14 cellular contexts compared by ENCODE assay signal in genomic region chr2:195322324-195322723, GRCh38.
A peak's percentile ranks its signal among the peaks of the same experiment; 100 is the strongest.
DNase-seq lines count a peak whose midpoint lies in the region; ATAC-seq and TF ChIP-seq lines count a peak whose summit lies in the region.
"Had no signal": no experiment of that assay in that cellular context is flagged by ENCODE, and none has a peak within 500 bp of the region (broad histone marks: within the 10 kb centered on the region; RNA-seq: fewer than 3 reads in every experiment).

No MANE protein-coding gene starts in this region.

- H3K4me1 ChIP-seq in Loucy (ENCODE audit: insufficient read depth, low read length, poor library complexity, severe bottlenecking) = peaks cover 61% of the 10 kb centered on the region
- H3K4me1 ChIP-seq: esophagus squamous epithelium had no signal

- no peak overlapping the region for H3K4me3 Mint-ChIP-seq in activated T-cell treated with anti-CD3 and anti-CD28 coated beads, Interleukin-2, amount 50 U/mL, for 24 hours
- H3K4me3 Mint-ChIP-seq: activated B cell treated with CpG ODN at 0.5 μM for 24 hours had no signal

- H3K36me3 ChIP-seq in Loucy (ENCODE audit: insufficient read depth, low read length) = 0 out of 2 replicates have a peak, but pooled peaks cover 4% of the 10 kb centered on the region
- H3K36me3 ChIP-seq: BLaER1 treated with 17β-estradiol and CSF1 and Interleukin-3, amounts not matched to agents 10 nM and 100 nM; esophagus squamous epithelium had no signal

- H3K27me3 ChIP-seq in Loucy (ENCODE audit: insufficient read depth, low read length, poor library complexity, severe bottlenecking) = no peaks in the 10 kb centered on the region
- H3K27me3 ChIP-seq: BLaER1 treated with 17β-estradiol and CSF1 and Interleukin-3, amounts not matched to agents 10 nM and 100 nM; esophagus squamous epithelium had no signal

- H3K79me2 ChIP-seq in Loucy (ENCODE audit: insufficient read depth, low read length) = no peaks in the 10 kb centered on the region

- H4K20me1 ChIP-seq in Loucy (ENCODE audit: insufficient read depth, low read length, poor library complexity, severe bottlenecking) = no peaks in the 10 kb centered on the region
- H4K20me1 ChIP-seq: BLaER1 treated with 17β-estradiol and CSF1 and Interleukin-3, amounts not matched to agents 10 nM and 100 nM had no signal

- H3K9me3 ChIP-seq in Loucy (ENCODE audit: insufficient read depth, low read depth, low read length) = peaks cover 36% of the 10 kb centered on the region
- H3K9me3 ChIP-seq: esophagus squamous epithelium had no signal

- no peaks in the 10 kb centered on the region for H3K36me3 Mint-ChIP-seq in activated T-cell treated with anti-CD3 and anti-CD28 coated beads, Interleukin-2, amount 50 U/mL, for 24 hours (ENCODE audit: low read depth)

- DNase-seq in COR-L47 (lab: John Stamatoyannopoulos, UW) = peak; percentile 11
- DNase-seq in SW480 (ENCODE audit: low spot score) = peak; percentile 38
- peak; percentile 8 for DNase-seq in kidney glomerular epithelial cell (lab: John Stamatoyannopoulos, UW)
- no peak for DNase-seq in activated T-cell treated with anti-CD3 and anti-CD28 coated beads, Interleukin-2, amount 50 U/mL, for 24 hours
- no peak for DNase-seq in NCI-H187 treated with DMSO at 0.1 percent for 48 hours (lab: John Stamatoyannopoulos, UW)
- no peak for DNase-seq in NOMO-1 (lab: John Stamatoyannopoulos, UW; ENCODE audit: unreplicated experiment in 2 of 2)
- DNase-seq: activated B cell treated with CpG ODN at 0.5 μM for 24 hours; esophagus squamous epithelium; Karpas-422; NCI-H526; stimulated activated CD4-positive, alpha-beta T cell treated with anti-CD3 and anti-CD28 coated beads, Interleukin-2, amount 100 ng/mL, for 24 hours had no signal

- H2AFZ ChIP-seq in Loucy (ENCODE audit: low read length) = peak overlapping the region; percentile 5; the same call in 1 of the 2 replicates

- H3K4me1 Mint-ChIP-seq in activated T-cell treated with anti-CD3 and anti-CD28 coated beads, Interleukin-2, amount 50 U/mL, for 24 hours (ENCODE audit: low read depth) = peaks cover 7% of the 10 kb centered on the region
- H3K4me1 Mint-ChIP-seq: activated B cell treated with CpG ODN at 0.5 μM for 24 hours had no signal

- H3K4me3 ChIP-seq in Loucy (ENCODE audit: low read length, poor library complexity, severe bottlenecking) = no peak overlapping the region
- H3K4me3 ChIP-seq: BLaER1 treated with 17β-estradiol and CSF1 and Interleukin-3, amounts not matched to agents 10 nM and 100 nM; esophagus squamous epithelium had no signal

- no peaks in the 10 kb centered on the region for H3F3A ChIP-seq in Loucy (ENCODE audit: low read depth)

- no peaks in the 10 kb centered on the region for H3K27me3 Mint-ChIP-seq in activated T-cell treated with anti-CD3 and anti-CD28 coated beads, Interleukin-2, amount 50 U/mL, for 24 hours
- H3K27me3 Mint-ChIP-seq: activated B cell treated with CpG ODN at 0.5 μM for 24 hours had no signal

- no peak overlapping the region for H3K9ac ChIP-seq in Loucy (ENCODE audit: low read depth, low read length, poor library complexity, severe bottlenecking)
- H3K9ac ChIP-seq: BLaER1 treated with 17β-estradiol and CSF1 and Interleukin-3, amounts not matched to agents 10 nM and 100 nM had no signal

- no peak overlapping the region for H3K27ac Mint-ChIP-seq in activated T-cell treated with anti-CD3 and anti-CD28 coated beads, Interleukin-2, amount 50 U/mL, for 24 hours
- H3K27ac Mint-ChIP-seq: activated B cell treated with CpG ODN at 0.5 μM for 24 hours had no signal

- no peak for TF ChIP-seq CTCF in Loucy (conservative IDR thresholded peaks at IDR 0.05; ENCODE audit: low read length)

- H3K9me2 ChIP-seq in Loucy (replicated peaks; ENCODE audit: low read depth, low read length) = no peaks in the 10 kb centered on the region

- no peak for ATAC-seq in HG03095 (IDR thresholded peaks at IDR 0.05; ENCODE audit: unreplicated experiment)

- no peak overlapping the region for H3K4me2 ChIP-seq in Loucy (ENCODE audit: low read depth, low read length, poor library complexity, severe bottlenecking)
- H3K4me2 ChIP-seq: BLaER1 treated with 17β-estradiol and CSF1 and Interleukin-3, amounts not matched to agents 10 nM and 100 nM had no signal

- peaks cover 4% of the 10 kb centered on the region for H3K9me3 Mint-ChIP-seq in activated T-cell treated with anti-CD3 and anti-CD28 coated beads, Interleukin-2, amount 50 U/mL, for 24 hours

Comparison
In these comparisons a context has a peak if more than half of its experiments do, and no peak if none do; other contexts are left out.
1. DNase-seq: peak in COR-L47 (single experiment), SW480 (single experiment) and kidney glomerular epithelial cell (single experiment); none in activated T-cell treated with anti-CD3 and anti-CD28 coated beads, Interleukin-2, amount 50 U/mL, for 24 hours (single experiment), NCI-H187 treated with DMSO at 0.1 percent for 48 hours (single experiment) and NOMO-1 (0 of 2).